Comparison of ENCODE assay signal across 8 cellular contexts in the genomic region with DNA sequence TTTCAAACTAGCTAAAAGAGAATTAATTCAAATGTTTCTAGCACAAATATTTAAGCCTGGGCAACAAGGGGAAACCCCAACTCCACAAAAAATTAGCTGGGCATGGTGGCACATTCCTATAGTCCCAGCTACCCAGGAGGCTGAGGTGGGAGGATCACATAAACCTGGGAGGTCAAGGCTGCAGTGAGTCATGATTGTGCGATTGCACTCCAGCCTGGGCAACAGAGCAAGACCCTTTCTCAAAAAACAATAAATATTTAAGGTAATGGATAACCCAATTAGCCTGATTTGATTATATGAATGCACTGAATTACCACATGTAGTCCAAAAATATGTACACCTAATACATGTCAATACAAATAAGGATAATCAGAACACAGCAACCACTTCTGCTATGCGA. TPM values are rescaled to one million over a fixed set of nuclear protein-coding genes. Genes with fewer than 3 reads are reported as not detected.
"Had no signal": no experiment of that assay in that cellular context is flagged by ENCODE, and none has a peak within 500 bp of the region (broad histone marks: within the 10 kb centered on the region; RNA-seq: fewer than 3 reads in every experiment).

No MANE protein-coding gene starts in this region.

- DNase-seq: H9, HCEC 1CT had no signal

- H3K4me3 ChIP-seq: GM23338 had no signal

- H2AFZ ChIP-seq: GM23338 had no signal

- H3K4me2 ChIP-seq: GM23338 had no signal

- ATAC-seq: GM23338 had no signal

- FAIRE-seq: H1, H54, HTR-8/SVneo had no signal

RNA-seq across cellular contexts. Expression of a gene that starts 56.0 kb away (rescaled TPM):
- total RNA-seq: GM23338, H1, H9, HT-29 had no signal
- polyA plus RNA-seq: GM23338, H1, IgD-negative memory B cell had no signal
